ENCODE assay signal across 1 cellular context in genomic region chr7:1639071-1639470, GRCh38.
TF ChIP-seq lines count a peak whose summit lies in the region.

No MANE protein-coding gene starts in this region.

TF ChIP-seq in SK-N-SH treated with all-trans-retinoic acid at 6 μM for 48 hours, 23 proteins besides CTCF, POLR2A, EP300 and RAD21 (continued from another document):
- TF ChIP-seq CSRNP3 (CRISPR knock-in tag; IDR thresholded peaks at IDR 0.05) (no peak), ZNF70 (CRISPR knock-in tag; IDR thresholded peaks at IDR 0.05) (no peak), GLIS3 (CRISPR knock-in tag; IDR thresholded peaks at IDR 0.05) (no peak), OSR1 (CRISPR knock-in tag; IDR thresholded peaks at IDR 0.05) (no peak), RARB (CRISPR knock-in tag; IDR thresholded peaks at IDR 0.05) (no peak), ZNF565 (CRISPR knock-in tag; conservative IDR thresholded peaks at IDR 0.05; ENCODE audit: low read depth) (no peak), POU6F1 (CRISPR knock-in tag; IDR thresholded peaks at IDR 0.05; ENCODE audit: borderline replicate concordance, low read depth) (no peak), CSDC2 (CRISPR knock-in tag; IDR thresholded peaks at IDR 0.05) (no peak), ZFP3 (CRISPR knock-in tag; IDR thresholded peaks at IDR 0.05) (no peak), ESRRG (CRISPR knock-in tag; IDR thresholded peaks at IDR 0.05) (no peak), ISL1 (CRISPR knock-in tag; IDR thresholded peaks at IDR 0.05) (no peak)
TF ChIP-seq in SK-N-SH treated with all-trans-retinoic acid at 6 μM for 48 hours: peak in this region for 0.
